17 cellular contexts compared by ENCODE assay signal in genomic region chr1:26730695-26731094, GRCh38. TPM values are rescaled to one million over a fixed set of nuclear protein-coding genes. Genes with fewer than 3 reads are reported as not detected.
DNase-seq lines count a peak whose midpoint lies in the region; ATAC-seq, FAIRE-seq and TF ChIP-seq lines count a peak whose summit lies in the region.
"Had no signal": no experiment of that assay in that cellular context is flagged by ENCODE, and none has a peak within 500 bp of the region (broad histone marks: within the 10 kb centered on the region; RNA-seq: fewer than 3 reads in every experiment).

No MANE protein-coding gene starts in this region.

- in situ Hi-C loops in IMR-90 (cut with MboI; ENCODE audit: low sequenced_read_pairs) (no loop called here), brain microvascular endothelial cell (cut with HindIII; ENCODE audit: low pct_ligation_motif_present, low sequenced_read_pairs) (no loop called here)

- peak overlapping the region in 2 of 3 donors; percentile 66 to 96 for H3K27ac Mint-ChIP-seq in CD4-positive, CD25-positive, alpha-beta regulatory T cell
- peak overlapping the region; percentile 43 to 84 for H3K27ac Mint-ChIP-seq in natural killer cell

- H3K4me1 Mint-ChIP-seq in CD4-positive, CD25-positive, alpha-beta regulatory T cell = peaks cover 42 to 88% (median 68%) of the 10 kb centered on the region in 4 donors
- peaks cover 77 to 86% of the 10 kb centered on the region in 2 donors for H3K4me1 Mint-ChIP-seq in natural killer cell

- no CpG with 5 or more reads among the region's 2 CpGs for WGBS in IMR-90 (ENCODE audit: extremely low coverage in 2 of 2, insufficient read length in 1 of 2), 2 experiments
- 37 to 38% methylated on average over 2 of the region's 2 CpGs for WGBS in aorta, 2 donors

- no peak overlapping the region for H3K56ac ChIP-seq in IMR-90 (ENCODE audit: extremely low read depth, insufficient read depth, low read length)

- dilution Hi-C loops in IMR-90 (cut with HindIII; ENCODE audit: low sequenced_read_pairs, unreplicated experiment) = no loop called here

- H3K4ac ChIP-seq in IMR-90 (ENCODE audit: low read depth, low read length) = no peak overlapping the region

- H3K4me2 ChIP-seq in IMR-90 (ENCODE audit: low read depth, low read length) = no peak overlapping the region

- H3K27me3 ChIP-seq in CD4-positive, CD25-positive, alpha-beta regulatory T cell (ENCODE audit: control insufficient read depth, insufficient read depth, low read length) = no peaks in the 10 kb centered on the region
- no peaks in the 10 kb centered on the region for H3K27me3 ChIP-seq in IMR-90 (ENCODE audit: control insufficient read depth, insufficient read depth, low read length)
- no peaks in the 10 kb centered on the region for H3K27me3 ChIP-seq in brain microvascular endothelial cell (replicated peaks)
- H3K27me3 ChIP-seq in aorta (ENCODE audit: control insufficient read depth in 1 of 2, insufficient read depth in 2 of 2, low read length in 1 of 2) = no peaks in the 10 kb centered on the region
- H3K27me3 ChIP-seq: breast epithelium, right atrium auricular region had no signal

- BruUV-seq in IMR-90 (replicated peaks; lab: Mats Ljungman, UMichigan) = no TSS peak

- H3K14ac ChIP-seq in IMR-90 (replicated peaks; ENCODE audit: low read depth, low read length) = no peak overlapping the region

- TF ChIP-seq CTCF in IMR-90 (conservative IDR thresholded peaks at IDR 0.05; ENCODE audit: low read depth, low read length) (no peak), brain microvascular endothelial cell (IDR thresholded peaks at IDR 0.05; ENCODE audit: low read depth, low read length, missing control alignments) (no peak), natural killer cell (IDR thresholded peaks at IDR 0.05) (no peak), kidney (IDR thresholded peaks at IDR 0.05; ENCODE audit: borderline replicate concordance, extremely low read depth, insufficient read depth) (no peak)

- no peak overlapping the region for H2BK20ac ChIP-seq in IMR-90 (ENCODE audit: low read depth, low read length)

- no peak overlapping the region for H3K18ac ChIP-seq in IMR-90 (ENCODE audit: low read depth, low read length)

- H4K5ac ChIP-seq in IMR-90 (ENCODE audit: low read depth, low read length) = no peak overlapping the region

- no peak overlapping the region for H3K27ac ChIP-seq in CD4-positive, CD25-positive, alpha-beta regulatory T cell (ENCODE audit: insufficient read depth, low read length, poor library complexity, severe bottlenecking)
- no peak overlapping the region for H3K27ac ChIP-seq in IMR-90 (ENCODE audit: insufficient read depth, low read length)
- peak overlapping the region; percentile 28 for H3K27ac ChIP-seq in brain microvascular endothelial cell
- H3K27ac ChIP-seq in kidney (ENCODE audit: low read depth in 2 of 2, low read length in 2 of 2) = no peak overlapping the region
- no peak overlapping the region for H3K27ac ChIP-seq in aorta (ENCODE audit: low read depth in 1 of 2, low read length in 2 of 2)
- H3K27ac ChIP-seq: breast epithelium, KMS-11, right atrium auricular region, SK-N-MC had no signal

- H3K4me3 Mint-ChIP-seq in CD4-positive, CD25-positive, alpha-beta regulatory T cell = no peak overlapping the region
- H3K4me3 Mint-ChIP-seq in natural killer cell = no peak overlapping the region

- H3K9me3 ChIP-seq in CD4-positive, CD25-positive, alpha-beta regulatory T cell (ENCODE audit: control insufficient read depth in 2 of 2, low read length in 2 of 2) = no peaks in the 10 kb centered on the region
- H3K9me3 ChIP-seq in IMR-90 (ENCODE audit: control insufficient read depth, insufficient read depth, low read length) (no peaks in the 10 kb centered on the region), kidney (ENCODE audit: control insufficient read depth in 1 of 2, low read length in 2 of 2) (no peaks in the 10 kb centered on the region), aorta (ENCODE audit: control insufficient read depth, low read length) (no peaks in the 10 kb centered on the region)
- H3K9me3 ChIP-seq: breast epithelium, Caco-2, right atrium auricular region had no signal

- H2BK15ac ChIP-seq in IMR-90 (ENCODE audit: low read depth, low read length) = no peak overlapping the region

- DNase-seq in CD4-positive, CD25-positive, alpha-beta regulatory T cell = no peak
- DNase-seq in IMR-90 (peak; percentile 90), brain microvascular endothelial cell (peak; percentile 16), natural killer cell (no peak), kidney (no peak), aorta (no peak), midbrain (lab: John Stamatoyannopoulos, UW) (no peak)
- DNase-seq: Caco-2; NCI-H146; NCI-H510A; stimulated activated CD4-positive, alpha-beta T cell treated with anti-CD3 and anti-CD28 coated beads, Interleukin-4, amount 100 ng/mL, for 4 hours; stimulated activated naive CD4-positive, alpha-beta T cell had no signal

- no peak overlapping the region for H2AFZ ChIP-seq in IMR-90 (replicated peaks; ENCODE audit: low read length, poor library complexity)

- H3K9ac ChIP-seq in IMR-90 (ENCODE audit: low read depth, low read length) (no peak overlapping the region), kidney (ENCODE audit: low read length in 2 of 2) (no peak overlapping the region)
- H3K9ac ChIP-seq: KMS-11 had no signal

- no peak overlapping the region for H3K4me3 ChIP-seq in CD4-positive, CD25-positive, alpha-beta regulatory T cell (ENCODE audit: low read depth, low read length)
- H3K4me3 ChIP-seq in IMR-90 (ENCODE audit: insufficient read depth, low read depth, low read length) (no peak overlapping the region), brain microvascular endothelial cell (ENCODE audit: low read depth, low read length) (no peak overlapping the region), kidney (ENCODE audit: low read length in 2 of 2) (no peak overlapping the region), aorta (ENCODE audit: low read length in 2 of 2) (no peak overlapping the region)
- H3K4me3 ChIP-seq: breast epithelium, right atrium auricular region, SK-N-MC had no signal

- H3K23ac ChIP-seq in IMR-90 (ENCODE audit: low read depth, low read length) = no peak overlapping the region

- H3K4me1 ChIP-seq in CD4-positive, CD25-positive, alpha-beta regulatory T cell (ENCODE audit: control insufficient read depth, insufficient read depth, low read length, poor library complexity, severe bottlenecking) = peaks cover 46% of the 10 kb centered on the region
- H3K4me1 ChIP-seq in IMR-90 (ENCODE audit: control insufficient read depth, insufficient read depth, low read length) (peaks cover 33% of the 10 kb centered on the region), kidney (ENCODE audit: control insufficient read depth in 1 of 2, insufficient read depth in 1 of 2, low read depth in 1 of 2, low read length in 2 of 2) (peaks cover 0 to 8% of the 10 kb centered on the region in 2 donors), aorta (ENCODE audit: control insufficient read depth in 1 of 2, insufficient read depth in 2 of 2, low read length in 2 of 2) (peaks cover 1 to 19% of the 10 kb centered on the region in 2 donors)

- peaks cover 33% of the 10 kb centered on the region for H3K36me3 Mint-ChIP-seq in CD4-positive, CD25-positive, alpha-beta regulatory T cell
- peaks cover 17% of the 10 kb centered on the region for H3K36me3 Mint-ChIP-seq in natural killer cell

- no peak for TF ChIP-seq POLR2A in IMR-90 (IDR thresholded peaks at IDR 0.05; ENCODE audit: low read depth, low read length)

- FAIRE-seq in kidney (lab: Jason Lieb, UNC) = no peak
- FAIRE-seq: GM18507 had no signal

- intact Hi-C loops in IMR-90 (cut with micrococcal nuclease) = loop anchor here (5.0 kb wide), 1 partner anchor 37 kb away; no protein-coding TSS in a partner anchor
- intact Hi-C loops in natural killer cell (cut with micrococcal nuclease) = no loop called here
- intact Hi-C loops in kidney (cut with DNase I) = no loop called here
- intact Hi-C loops in aorta (cut with DNase I) = loop anchor here in 1 of 2 donors (5.0 kb wide), 1 partner anchor 37 kb away; no protein-coding TSS in a partner anchor

- H4K8ac ChIP-seq in IMR-90 (ENCODE audit: low read depth in 2 of 2, low read length in 2 of 2) = no peak overlapping the region

- H2AK9ac ChIP-seq in IMR-90 (replicated peaks; ENCODE audit: low read depth, low read length, poor library complexity) = no peak overlapping the region

- no peak overlapping the region for H2BK120ac ChIP-seq in IMR-90 (ENCODE audit: low read depth, low read length)

- POLR2A ChIA-PET in IMR-90 (lab: Charles Lee; ENCODE audit: unreplicated experiment) = interaction anchor here (0.5 to 0.9 kb wide), 2 partner anchors 50 to 58 kb away, joined by 3 to 6 read pairs; partner anchors contain the start of gene PIGV

- CTCF ChIA-PET in IMR-90 (lab: Yijun Ruan, JAX) = interaction anchor here (0.6 to 0.7 kb wide), 2 partner anchors 48 to 57 kb away, joined by 3 read pairs; no protein-coding TSS in a partner anchor

- H4K20me1 ChIP-seq in IMR-90 (ENCODE audit: insufficient read depth, low read length) = peaks cover 85% of the 10 kb centered on the region

- TF ChIP-seq RAD21 in IMR-90 (IDR thresholded peaks at IDR 0.05; ENCODE audit: low read length) = 0 out of 2 replicates have a peak, but pooled peaks have one; percentile 1

- H3K9me1 ChIP-seq in IMR-90 (ENCODE audit: insufficient read depth, low read length) = peaks cover 49% of the 10 kb centered on the region

- H4K91ac ChIP-seq in IMR-90 (ENCODE audit: insufficient read depth, low read depth, low read length) = no peak overlapping the region

- H3K27me3 Mint-ChIP-seq in CD4-positive, CD25-positive, alpha-beta regulatory T cell = no peaks in the 10 kb centered on the region
- H3K27me3 Mint-ChIP-seq in natural killer cell (ENCODE audit: low read depth in 2 of 2) = no peaks in the 10 kb centered on the region

- H2AK5ac ChIP-seq in IMR-90 (ENCODE audit: low read depth, low read length) = no peak overlapping the region

- no peaks in the 10 kb centered on the region for H3K9me3 Mint-ChIP-seq in CD4-positive, CD25-positive, alpha-beta regulatory T cell
- no peaks in the 10 kb centered on the region for H3K9me3 Mint-ChIP-seq in natural killer cell

- no peak for ATAC-seq in CD4-positive, CD25-positive, alpha-beta regulatory T cell (ENCODE audit: low read depth in 2 of 2)
- ATAC-seq in IMR-90 (ENCODE audit: low read depth) = peak; percentile 89
- peak in 2 of 3 donors; percentile 35 to 37 for ATAC-seq in natural killer cell
- no peak for ATAC-seq in aorta (ENCODE audit: low FRiP score)

- no peak overlapping the region for H2BK5ac ChIP-seq in IMR-90 (ENCODE audit: low read depth, low read length, poor library complexity, severe bottlenecking)

- peaks cover 35 to 88% of the 10 kb centered on the region in 2 experiments for H3K79me1 ChIP-seq in IMR-90 (ENCODE audit: low read depth in 1 of 2, low read length in 2 of 2)

- peaks cover 59% of the 10 kb centered on the region for H3K36me3 ChIP-seq in CD4-positive, CD25-positive, alpha-beta regulatory T cell (ENCODE audit: control insufficient read depth, insufficient read depth, low read length)
- peaks cover 39% of the 10 kb centered on the region for H3K36me3 ChIP-seq in IMR-90 (ENCODE audit: control insufficient read depth, insufficient read depth, low read length)
- H3K36me3 ChIP-seq in brain microvascular endothelial cell (replicated peaks) = peaks cover 46% of the 10 kb centered on the region
- peaks cover 33 to 46% of the 10 kb centered on the region in 2 donors for H3K36me3 ChIP-seq in kidney (ENCODE audit: control insufficient read depth in 1 of 2, insufficient read depth in 2 of 2, low read length in 2 of 2)
- peaks cover 10% of the 10 kb centered on the region in 2 donors for H3K36me3 ChIP-seq in aorta (ENCODE audit: control insufficient read depth in 1 of 2, insufficient read depth in 2 of 2, low read length in 1 of 2)

RNA-seq across cellular contexts. Expression of gene ARID1A, which starts 34.9 kb away (rescaled TPM):
- total RNA-seq in CD4-positive, CD25-positive, alpha-beta regulatory T cell = 139 TPM
- polyA plus RNA-seq in CD4-positive, CD25-positive, alpha-beta regulatory T cell = 10 to 100 TPM in 3 of 4 donors, 1 to 10 TPM in 1; 9.5 to 13.4 (median 13.0) TPM
- total RNA-seq in IMR-90 (2012; rRNA removed) (14.0 and 16.7 TPM in 2 replicates), natural killer cell (100 to 1,000 TPM; 199 to 214 (median 202) TPM), kidney (71.7 TPM), aorta (10 to 100 TPM; 55.9 to 72.3 TPM)
- polyA plus RNA-seq in IMR-90 (2012; rRNA removed) (39.4 and 40.7 TPM in 2 replicates), kidney (ENCODE audit: insufficient read depth, low read depth, low replicate concordance) (9.9 TPM), aorta (10 to 100 TPM in 1 of 2 donors, 1 to 10 TPM in 1; 6.5 to 13.7 TPM)
- polyA plus RNA-seq in IMR-90 (2012; cell fraction: cytosol; rRNA removed) = 21.1 and 38.8 TPM in 2 replicates
- 89.6 and 144 TPM in 2 replicates for polyA plus RNA-seq in IMR-90 (2012; cell fraction: nucleus; rRNA removed; ENCODE audit: low replicate concordance)

RNA-seq across cellular contexts. Expression of gene PIGV, which starts 57.1 kb away (rescaled TPM):
- total RNA-seq in CD4-positive, CD25-positive, alpha-beta regulatory T cell = 8.6 TPM
- 10 to 100 TPM in 2 of 4 donors, 1 to 10 TPM in 2; 8.3 to 13.2 (median 9.8) TPM for polyA plus RNA-seq in CD4-positive, CD25-positive, alpha-beta regulatory T cell
- total RNA-seq in IMR-90 (2012; rRNA removed) (8.6 and 10.6 TPM in 2 replicates), natural killer cell (10 to 100 TPM; 23.1 to 35.2 (median 30.3) TPM), kidney (13.8 TPM), aorta (10 to 100 TPM in 1 of 2 donors, 1 to 10 TPM in 1; 6.8 to 10.3 TPM)
- polyA plus RNA-seq in IMR-90 (2012; rRNA removed) (6.9 and 7.2 TPM in 2 replicates), kidney (ENCODE audit: insufficient read depth, low read depth, low replicate concordance) (15.5 TPM), aorta (10 to 100 TPM in 1 of 2 donors, 1 to 10 TPM in 1; 6.9 to 10.9 TPM)
- 7.4 and 11.3 TPM in 2 replicates for polyA plus RNA-seq in IMR-90 (2012; cell fraction: cytosol; rRNA removed)
- polyA plus RNA-seq in IMR-90 (2012; cell fraction: nucleus; rRNA removed; ENCODE audit: low replicate concordance) = 10.5 and 15.8 TPM in 2 replicates

Comparison
In these comparisons a context has a peak if more than half of its experiments do, and no peak if none do; other contexts are left out.
1. ATAC-seq: peak in IMR-90 (single experiment) and natural killer cell (2 of 3); none in CD4-positive, CD25-positive, alpha-beta regulatory T cell (0 of 2) and aorta (single experiment).
2. DNase-seq: peak in IMR-90 (single experiment) and brain microvascular endothelial cell (single experiment); none in CD4-positive, CD25-positive, alpha-beta regulatory T cell (0 of 3), natural killer cell (single experiment), kidney (single experiment), aorta (0 of 2) and midbrain (single experiment).